In the genomic region with DNA sequence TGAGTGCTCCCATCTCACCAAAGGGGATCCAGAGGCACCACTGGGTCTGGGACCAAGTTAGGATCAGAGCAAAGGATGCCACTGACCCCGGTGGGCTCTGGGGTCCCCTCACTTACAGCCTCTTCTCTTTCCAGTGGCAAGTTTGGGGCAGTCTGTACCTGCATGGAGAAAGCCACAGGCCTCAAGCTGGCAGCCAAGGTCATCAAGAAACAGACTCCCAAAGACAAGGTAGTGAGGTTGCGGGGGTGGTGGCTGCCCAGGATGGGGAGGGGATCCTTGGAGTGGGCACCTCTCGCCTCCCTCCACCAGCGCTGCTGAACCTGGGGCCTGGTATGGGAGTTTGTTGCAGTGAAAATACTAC, we compare ENCODE assay signal across 1 cellular context.
TF ChIP-seq lines count a peak whose summit lies in the region.

No MANE protein-coding gene starts in this region.

TF ChIP-seq in SK-N-SH, 30 proteins besides CTCF, POLR2A, EP300 and RAD21 (continued from another document):
- TF ChIP-seq, protein P1, sequence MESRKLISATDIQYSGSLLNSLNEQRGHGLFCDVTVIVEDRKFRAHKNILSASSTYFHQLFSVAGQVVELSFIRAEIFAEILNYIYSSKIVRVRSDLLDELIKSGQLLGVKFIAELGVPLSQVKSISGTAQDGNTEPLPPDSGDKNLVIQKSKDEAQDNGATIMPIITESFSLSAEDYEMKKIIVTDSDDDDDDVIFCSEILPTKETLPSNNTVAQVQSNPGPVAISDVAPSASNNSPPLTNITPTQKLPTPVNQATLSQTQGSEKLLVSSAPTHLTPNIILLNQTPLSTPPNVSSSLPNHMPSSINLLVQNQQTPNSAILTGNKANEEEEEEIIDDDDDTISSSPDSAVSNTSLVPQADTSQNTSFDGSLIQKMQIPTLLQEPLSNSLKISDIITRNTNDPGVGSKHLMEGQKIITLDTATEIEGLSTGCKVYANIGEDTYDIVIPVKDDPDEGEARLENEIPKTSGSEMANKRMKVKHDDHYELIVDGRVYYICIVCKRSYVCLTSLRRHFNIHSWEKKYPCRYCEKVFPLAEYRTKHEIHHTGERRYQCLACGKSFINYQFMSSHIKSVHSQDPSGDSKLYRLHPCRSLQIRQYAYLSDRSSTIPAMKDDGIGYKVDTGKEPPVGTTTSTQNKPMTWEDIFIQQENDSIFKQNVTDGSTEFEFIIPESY (IDR thresholded peaks at IDR 0.05; ENCODE audit: borderline replicate concordance, low read depth), result no peak
